ENCODE assay signal across 9 cellular contexts in the genomic region with DNA sequence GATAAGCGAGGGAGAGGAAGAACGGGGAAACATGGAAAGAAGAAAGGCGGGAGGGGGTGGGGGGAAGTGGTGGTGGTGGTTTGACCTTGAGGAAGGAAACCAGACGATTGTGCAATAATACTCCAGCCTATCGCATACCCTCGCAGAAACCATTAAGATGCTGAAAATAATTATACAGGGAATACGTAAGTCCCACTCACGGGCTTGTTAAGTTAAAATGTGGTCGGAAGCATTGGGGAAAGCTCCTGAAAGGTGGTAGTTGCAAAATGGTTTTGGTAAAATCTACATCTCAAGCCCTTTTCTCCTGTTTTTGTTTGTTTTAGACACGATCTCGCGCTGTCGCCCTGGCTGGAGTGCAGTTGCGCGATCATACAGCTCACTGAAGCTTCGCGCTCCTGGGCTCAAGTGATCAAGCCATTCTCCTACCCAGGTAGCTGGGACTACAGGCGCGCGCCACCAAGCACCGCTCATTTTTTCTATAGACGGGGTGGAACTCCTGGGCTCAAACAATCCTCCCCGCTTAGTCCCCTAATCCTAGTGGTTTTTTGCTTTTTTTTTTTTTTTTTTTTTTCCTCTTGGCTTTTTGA.
DNase-seq lines count a peak whose midpoint lies in the region; ATAC-seq lines count a peak whose summit lies in the region.
"Had no signal": no experiment of that assay in that cellular context is flagged by ENCODE, and none has a peak within 500 bp of the region (broad histone marks: within the 10 kb centered on the region; RNA-seq: fewer than 3 reads in every experiment).

No MANE protein-coding gene starts in this region.

- in situ Hi-C loops in ACHN (cut with HindIII; ENCODE audit: low pct_ligation_motif_present, low pct_unique_long_range_greater_than_20kb, low sequenced_read_pairs) (no loop called here), HAP-1 (cut with MboI; ENCODE audit: low sequenced_read_pairs) (no loop called here)

- no peak for ATAC-seq in GM18868 (IDR thresholded peaks at IDR 0.05; ENCODE audit: unreplicated experiment)

- H3K36me3 ChIP-seq in HUES6 (ENCODE audit: control insufficient read depth, insufficient read depth, low read length) (no peaks in the 10 kb centered on the region), HAP-1 (replicated peaks) (no peaks in the 10 kb centered on the region)

- peak overlapping the region; percentile 81 for H3K4me3 ChIP-seq in HUES6 (ENCODE audit: low read depth, low read length)
- H3K4me3 ChIP-seq in iPS-11a (ENCODE audit: low read depth, low read length), result peak overlapping the region; percentile 78
- H3K4me3 ChIP-seq in HAP-1, result no peak overlapping the region

- H3K27ac ChIP-seq in HUES6 (ENCODE audit: low read depth, low read length), result no peak overlapping the region

- no peaks in the 10 kb centered on the region for H3K9me3 ChIP-seq in HUES6 (ENCODE audit: control insufficient read depth, insufficient read depth, low read depth, low read length)
- no peaks in the 10 kb centered on the region for H3K9me3 ChIP-seq in HAP-1

- DNase-seq in ACHN (peak; percentile 45), UCSD-AML1 (lab: John Stamatoyannopoulos, UW; ENCODE audit: unreplicated experiment) (peak; percentile 22), 8988T (no peak), cortex of kidney (lab: John Stamatoyannopoulos, UW) (no peak), HAP-1 (ENCODE audit: low spot score in 2 of 2) (no peak)
- DNase-seq: NCI-H774 had no signal

- H3K27me3 ChIP-seq in HUES6 (ENCODE audit: control insufficient read depth, insufficient read depth, low read length) (peaks cover 24% of the 10 kb centered on the region; the same call in 1 of the 2 replicates), HAP-1 (ENCODE audit: low read depth) (no peaks in the 10 kb centered on the region)

- peak overlapping the region; percentile 63 for H3K9ac ChIP-seq in HUES6 (ENCODE audit: low read length)

- H3K4me1 ChIP-seq in HUES6 (ENCODE audit: control insufficient read depth, insufficient read depth, low read length), result no peaks in the 10 kb centered on the region
- H3K4me1 ChIP-seq in HAP-1, result no peaks in the 10 kb centered on the region

Comparison
In these comparisons a context has a peak if more than half of its experiments do, and no peak if none do; other contexts are left out.
1. DNase-seq: peak in ACHN (single experiment) and UCSD-AML1 (single experiment); none in 8988T (single experiment), cortex of kidney (single experiment) and HAP-1 (0 of 2).